8 cellular contexts compared by ENCODE assay signal in genomic region chr18:51196811-51197660, GRCh38. TPM values are rescaled to one million over a fixed set of nuclear protein-coding genes. Genes with fewer than 3 reads are reported as not detected.
DNase-seq lines count a peak whose midpoint lies in the region; ATAC-seq and TF ChIP-seq lines count a peak whose summit lies in the region.

No MANE protein-coding gene starts in this region.

- H3K27ac Mint-ChIP-seq in activated B cell treated with CpG ODN at 0.5 μM for 24 hours: peak overlapping the region; percentile 97
- peak overlapping the region; percentile 97 for H3K27ac Mint-ChIP-seq in stimulated activated naive CD8-positive, alpha-beta T cell treated with anti-CD3 and anti-CD28 coated beads, Interleukin-15, amount 100 ng/mL, for 72 hours

- H3K9me3 ChIP-seq in KOPT-K1 (ENCODE audit: insufficient read depth, low read length, poor library complexity, severe bottlenecking): no peaks in the 10 kb centered on the region

- H3K27me3 Mint-ChIP-seq in activated B cell treated with CpG ODN at 0.5 μM for 24 hours: no peaks in the 10 kb centered on the region
- no peaks in the 10 kb centered on the region for H3K27me3 Mint-ChIP-seq in stimulated activated naive CD8-positive, alpha-beta T cell treated with anti-CD3 and anti-CD28 coated beads, Interleukin-15, amount 100 ng/mL, for 72 hours

- intact Hi-C loops in activated B cell treated with CpG ODN at 0.5 μM for 24 hours (cut with micrococcal nuclease): loop anchor here (1.0 to 5.0 kb wide), 14 partner anchors 9 to 1705 kb away; partner anchors contain the start of genes ELAC1, MBD1, ME2 and MRO

- H3K36me3 Mint-ChIP-seq in activated B cell treated with CpG ODN at 0.5 μM for 24 hours (ENCODE audit: low read depth): peaks cover 19% of the 10 kb centered on the region

- no peaks in the 10 kb centered on the region for H3K9me3 Mint-ChIP-seq in activated B cell treated with CpG ODN at 0.5 μM for 24 hours
- H3K9me3 Mint-ChIP-seq in stimulated activated naive CD8-positive, alpha-beta T cell treated with anti-CD3 and anti-CD28 coated beads, Interleukin-15, amount 100 ng/mL, for 72 hours: peaks cover 0 to 3% of the 10 kb centered on the region in 2 donors

- peak overlapping the region; percentile 96 for H3K4me3 Mint-ChIP-seq in activated B cell treated with CpG ODN at 0.5 μM for 24 hours
- H3K4me3 Mint-ChIP-seq in stimulated activated naive CD8-positive, alpha-beta T cell treated with anti-CD3 and anti-CD28 coated beads, Interleukin-15, amount 100 ng/mL, for 72 hours: peak overlapping the region; percentile 84 to 96

- CTCF ChIA-PET in activated B cell treated with CpG ODN at 0.5 μM for 24 hours (lab: Charles Lee): interaction anchor here (2.3 to 2.9 kb wide), 2 partner anchors 11 to 44 kb away, joined by 8 to 13 read pairs; no protein-coding TSS in a partner anchor

- peaks cover 40% of the 10 kb centered on the region for H3K4me1 Mint-ChIP-seq in activated B cell treated with CpG ODN at 0.5 μM for 24 hours
- H3K4me1 Mint-ChIP-seq in stimulated activated naive CD8-positive, alpha-beta T cell treated with anti-CD3 and anti-CD28 coated beads, Interleukin-15, amount 100 ng/mL, for 72 hours: peaks cover 36% of the 10 kb centered on the region

- H3K36me3 ChIP-seq in KOPT-K1 (ENCODE audit: insufficient read depth, low read length): peaks cover 7% of the 10 kb centered on the region

- ATAC-seq in GM21528 (IDR thresholded peaks at IDR 0.05; ENCODE audit: low FRiP score, unreplicated experiment) (peak; percentile 17), activated B cell treated with CpG ODN at 0.5 μM for 24 hours (ENCODE audit: low read depth) (no peak), GM18870 (IDR thresholded peaks at IDR 0.05; ENCODE audit: unreplicated experiment) (no peak)
- peak; percentile 78 for ATAC-seq in stimulated activated naive CD8-positive, alpha-beta T cell treated with anti-CD3 and anti-CD28 coated beads, Interleukin-15, amount 100 ng/mL, for 72 hours

- POLR2A ChIA-PET in activated B cell treated with CpG ODN at 0.5 μM for 24 hours (lab: Charles Lee): interaction anchor here (0.6 to 5.1 kb wide), 21 partner anchors 9 to 1768 kb away, joined by 3 to 113 read pairs (median 6); partner anchors contain the start of genes C18orf32, ELAC1, ME2 and SMAD4

- DNase-seq in G401 (ENCODE audit: low spot score) (peak; percentile 46), activated B cell treated with CpG ODN at 0.5 μM for 24 hours (peak; percentile 81), medulla oblongata (ENCODE audit: extremely low spot score) (peak; percentile 33)
- DNase-seq in effector CD8-positive, alpha-beta T cell (lab: John Stamatoyannopoulos, UW): peak; percentile 18
- peak in 1 of 2 donors; percentile 56 for DNase-seq in stimulated activated naive CD8-positive, alpha-beta T cell treated with anti-CD3 and anti-CD28 coated beads, Interleukin-15, amount 100 ng/mL, for 72 hours

- in situ Hi-C loops in G401 (cut with HindIII; ENCODE audit: low sequenced_read_pairs): no loop called here

- TF ChIP-seq CTCF in activated B cell treated with CpG ODN at 0.5 μM for 24 hours (IDR thresholded peaks at IDR 0.05): no peak

- H3K27ac ChIP-seq in KOPT-K1 (ENCODE audit: low read depth, low read length, poor library complexity, severe bottlenecking): peak overlapping the region; percentile 89

RNA-seq across cellular contexts. Expression of gene MEX3C, which starts 0.4 kb away (rescaled TPM):
- 42.5 and 51.1 TPM in 2 replicates for total RNA-seq in G401 (2014; rRNA removed; shearing (Covaris generic))
- 54.2 and 57.4 TPM in 2 replicates for total RNA-seq in activated B cell treated with CpG ODN at 0.5 μM for 24 hours

Comparison
In these comparisons a context has a peak if more than half of its experiments do, and no peak if none do; other contexts are left out.
1. ATAC-seq: peak in GM21528 (single experiment) and stimulated activated naive CD8-positive, alpha-beta T cell treated with anti-CD3 and anti-CD28 coated beads, Interleukin-15, amount 100 ng/mL, for 72 hours (single experiment); none in activated B cell treated with CpG ODN at 0.5 μM for 24 hours (single experiment) and GM18870 (single experiment).